In genomic region chr22:26431151-26431995, GRCh38 we compare ENCODE assay signal across 10 cellular contexts. TPM values are rescaled to one million over a fixed set of nuclear protein-coding genes. Genes with fewer than 3 reads are reported as not detected.
DNase-seq lines count a peak whose midpoint lies in the region; ATAC-seq and TF ChIP-seq lines count a peak whose summit lies in the region.
"Had no signal": no experiment of that assay in that cellular context is flagged by ENCODE, and none has a peak within 500 bp of the region (broad histone marks: within the 10 kb centered on the region; RNA-seq: fewer than 3 reads in every experiment).

No MANE protein-coding gene starts in this region.

- CTCF ChIA-PET in activated naive CD4-positive, alpha-beta T cell treated with anti-CD3 and anti-CD28 coated beads, Interleukin-2, amount 10 ng/mL, durations not matched to agents 7 days and 5 days (lab: Charles Lee), result interaction anchor here (0.8 to 2.7 kb wide), 6 partner anchors 10 to 235 kb away, joined by 3 to 13 read pairs (median 3); no protein-coding TSS in a partner anchor
- CTCF ChIA-PET in T-cell (lab: Charles Lee), result interaction anchor here (0.6 to 0.7 kb wide), 3 partner anchors 28 to 153 kb away, joined by 3 to 4 read pairs (median 4); partner anchors contain the start of genes HPS4 (in 1 of the 2) and SRRD (in 1 of the 2)

- H3K4me3 ChIP-seq in fibroblast of villous mesenchyme (ENCODE audit: low read depth, low read length) (no peak overlapping the region), foreskin fibroblast (ENCODE audit: low read depth in 1 of 2, low read length in 2 of 2) (no peak overlapping the region)

- ATAC-seq in T-cell (replicated peaks in 1 of 4) (no peak), GM19395 (IDR thresholded peaks at IDR 0.05; ENCODE audit: unreplicated experiment) (no peak), HG02610 (IDR thresholded peaks at IDR 0.05; ENCODE audit: unreplicated experiment) (no peak)
- no peak for ATAC-seq in stimulated activated naive B cell treated with anti-CD40 and anti-IgM and Interleukin-4, amounts not matched to agents 10 μg/mL and 1 μg/mL and 100 μg/mL, for 72 hours (replicated peaks)
- ATAC-seq: left ventricle myocardium superior had no signal

- H3K9me3 Mint-ChIP-seq in activated naive CD4-positive, alpha-beta T cell treated with anti-CD3 and anti-CD28 coated beads, Interleukin-2, amount 10 ng/mL, durations not matched to agents 7 days and 5 days, result no peaks in the 10 kb centered on the region
- no peaks in the 10 kb centered on the region for H3K9me3 Mint-ChIP-seq in T-cell
- peaks cover 3 to 5% of the 10 kb centered on the region in 2 donors for H3K9me3 Mint-ChIP-seq in stimulated activated naive B cell treated with anti-CD40 and anti-IgM and Interleukin-4, amounts not matched to agents 10 μg/mL and 1 μg/mL and 100 μg/mL, for 72 hours

- POLR2A ChIA-PET in T-cell (lab: Charles Lee), result interaction anchor here (0.6 to 2.0 kb wide), 3 partner anchors 23 to 52 kb away, joined by 3 to 8 read pairs (median 4); partner anchors contain the start of genes HPS4 (in 1 of the 2) and SRRD (in 1 of the 2)

- TF ChIP-seq CTCF in fibroblast of villous mesenchyme (IDR thresholded peaks at IDR 0.05; ENCODE audit: insufficient read depth, low read depth, low read length) (no peak), foreskin fibroblast (IDR thresholded peaks at IDR 0.05; ENCODE audit: low read depth, low read length) (no peak)

- peaks cover 70% of the 10 kb centered on the region for H3K4me1 Mint-ChIP-seq in activated naive CD4-positive, alpha-beta T cell treated with anti-CD3 and anti-CD28 coated beads, Interleukin-2, amount 10 ng/mL, durations not matched to agents 7 days and 5 days
- peaks cover 38 to 53% (median 43%) of the 10 kb centered on the region in 3 donors for H3K4me1 Mint-ChIP-seq in T-cell
- H3K4me1 Mint-ChIP-seq in stimulated activated naive B cell treated with anti-CD40 and anti-IgM and Interleukin-4, amounts not matched to agents 10 μg/mL and 1 μg/mL and 100 μg/mL, for 72 hours, result peaks cover 54 to 77% of the 10 kb centered on the region in 2 donors

- H3K27ac Mint-ChIP-seq in activated naive CD4-positive, alpha-beta T cell treated with anti-CD3 and anti-CD28 coated beads, Interleukin-2, amount 10 ng/mL, durations not matched to agents 7 days and 5 days, result peak overlapping the region; percentile 81
- peak overlapping the region in 1 of 2 donors; percentile 34 for H3K27ac Mint-ChIP-seq in T-cell
- H3K27ac Mint-ChIP-seq in stimulated activated naive B cell treated with anti-CD40 and anti-IgM and Interleukin-4, amounts not matched to agents 10 μg/mL and 1 μg/mL and 100 μg/mL, for 72 hours, result peak overlapping the region; percentile 31

- H3K4me3 Mint-ChIP-seq in activated naive CD4-positive, alpha-beta T cell treated with anti-CD3 and anti-CD28 coated beads, Interleukin-2, amount 10 ng/mL, durations not matched to agents 7 days and 5 days, result peak overlapping the region; percentile 84
- H3K4me3 Mint-ChIP-seq in T-cell, result peak overlapping the region; percentile 77 to 81 (median 80)
- H3K4me3 Mint-ChIP-seq in stimulated activated naive B cell treated with anti-CD40 and anti-IgM and Interleukin-4, amounts not matched to agents 10 μg/mL and 1 μg/mL and 100 μg/mL, for 72 hours, result peak overlapping the region; percentile 87 to 91

- no peak for DNase-seq in activated naive CD4-positive, alpha-beta T cell treated with anti-CD3 and anti-CD28 coated beads, Interleukin-2, amount 10 ng/mL, durations not matched to agents 7 days and 5 days
- no peak for DNase-seq in activated naive CD4-positive, alpha-beta T cell treated with Interleukin-2 at 50 U/mL for 16 hours
- no peak for DNase-seq in T-cell
- DNase-seq in fibroblast of villous mesenchyme (ENCODE audit: low read depth), result peak; percentile 24
- DNase-seq in stimulated activated naive B cell treated with anti-CD40 and anti-IgM and Interleukin-4, amounts not matched to agents 10 μg/mL and 1 μg/mL and 100 μg/mL, for 72 hours, result no peak
- DNase-seq in foreskin fibroblast, result no peak
- DNase-seq: left ventricle myocardium superior, NCI-H774 had no signal

- peaks cover 7% of the 10 kb centered on the region for H3K27me3 Mint-ChIP-seq in activated naive CD4-positive, alpha-beta T cell treated with anti-CD3 and anti-CD28 coated beads, Interleukin-2, amount 10 ng/mL, durations not matched to agents 7 days and 5 days
- no peaks in the 10 kb centered on the region for H3K27me3 Mint-ChIP-seq in T-cell
- H3K27me3 Mint-ChIP-seq in stimulated activated naive B cell treated with anti-CD40 and anti-IgM and Interleukin-4, amounts not matched to agents 10 μg/mL and 1 μg/mL and 100 μg/mL, for 72 hours, result no peaks in the 10 kb centered on the region

- H3K36me3 Mint-ChIP-seq in activated naive CD4-positive, alpha-beta T cell treated with anti-CD3 and anti-CD28 coated beads, Interleukin-2, amount 10 ng/mL, durations not matched to agents 7 days and 5 days, result peaks cover 23% of the 10 kb centered on the region
- peaks cover 21% of the 10 kb centered on the region for H3K36me3 Mint-ChIP-seq in T-cell
- peaks cover 26 to 31% of the 10 kb centered on the region in 2 donors for H3K36me3 Mint-ChIP-seq in stimulated activated naive B cell treated with anti-CD40 and anti-IgM and Interleukin-4, amounts not matched to agents 10 μg/mL and 1 μg/mL and 100 μg/mL, for 72 hours

RNA-seq across cellular contexts. Expression of gene ASPHD2, which starts 2.3 kb away (rescaled TPM):
- total RNA-seq in T-cell, result 1 to 10 TPM; 1.9 to 5.3 (median 4.3) TPM
- 0.32 and 2.2 TPM in 2 replicates for total RNA-seq in fibroblast of villous mesenchyme

RNA-seq across cellular contexts. Expression of gene HPS4, which starts 52.2 kb away (rescaled TPM):
- 10 to 100 TPM; 38.7 to 53.4 (median 50.0) TPM for total RNA-seq in T-cell
- total RNA-seq in fibroblast of villous mesenchyme, result 28.0 and 28.1 TPM in 2 replicates

RNA-seq across cellular contexts. Expression of gene SRRD, which starts 52.3 kb away (rescaled TPM):
- total RNA-seq in T-cell, result 10 to 100 TPM; 17.4 to 23.3 (median 21.8) TPM
- total RNA-seq in fibroblast of villous mesenchyme, result 10.4 and 13.5 TPM in 2 replicates
